Comparison of ENCODE assay signal across 2 cellular contexts in the genomic region with DNA sequence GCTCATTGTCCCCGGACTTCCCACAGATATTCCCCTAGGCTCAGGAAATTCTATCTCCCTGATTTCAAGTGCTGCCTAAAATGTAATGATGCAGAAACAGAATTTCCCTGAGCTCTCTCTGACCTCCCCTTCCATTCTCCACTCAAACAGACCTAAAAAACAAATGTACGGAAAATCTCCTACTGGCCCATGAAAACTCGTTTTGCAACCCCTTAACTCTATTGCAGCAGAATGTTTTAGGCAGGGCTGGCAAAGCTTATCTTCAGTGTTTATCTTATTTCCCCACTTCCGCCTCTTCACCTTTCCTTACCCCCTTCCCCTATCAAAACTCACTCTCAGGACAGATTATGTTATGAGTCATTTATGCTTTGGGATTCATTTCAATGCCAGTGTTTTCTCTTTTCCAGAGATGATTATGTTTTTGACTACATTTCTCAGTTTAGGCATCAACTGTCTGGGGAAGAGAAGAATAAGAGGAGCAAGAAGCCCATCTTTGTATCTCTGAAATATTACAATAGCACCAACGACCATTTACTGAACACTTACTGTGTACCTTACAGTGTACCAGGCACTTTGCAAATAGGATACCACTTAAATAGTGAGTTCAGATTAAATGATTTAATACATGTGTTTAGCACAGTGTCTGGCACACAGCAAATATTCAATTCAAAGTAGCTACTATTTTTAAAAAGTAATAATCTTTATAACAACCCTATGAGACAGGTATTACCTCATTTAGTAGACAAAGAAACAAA.
A peak's percentile ranks its signal among the peaks of the same experiment; 100 is the strongest.
TF ChIP-seq lines count a peak whose summit lies in the region.

No MANE protein-coding gene starts in this region.

TF ChIP-seq in GM23338, 12 proteins besides CTCF, POLR2A, EP300 and RAD21 (continues in another document):
- TF ChIP-seq, protein P1, sequence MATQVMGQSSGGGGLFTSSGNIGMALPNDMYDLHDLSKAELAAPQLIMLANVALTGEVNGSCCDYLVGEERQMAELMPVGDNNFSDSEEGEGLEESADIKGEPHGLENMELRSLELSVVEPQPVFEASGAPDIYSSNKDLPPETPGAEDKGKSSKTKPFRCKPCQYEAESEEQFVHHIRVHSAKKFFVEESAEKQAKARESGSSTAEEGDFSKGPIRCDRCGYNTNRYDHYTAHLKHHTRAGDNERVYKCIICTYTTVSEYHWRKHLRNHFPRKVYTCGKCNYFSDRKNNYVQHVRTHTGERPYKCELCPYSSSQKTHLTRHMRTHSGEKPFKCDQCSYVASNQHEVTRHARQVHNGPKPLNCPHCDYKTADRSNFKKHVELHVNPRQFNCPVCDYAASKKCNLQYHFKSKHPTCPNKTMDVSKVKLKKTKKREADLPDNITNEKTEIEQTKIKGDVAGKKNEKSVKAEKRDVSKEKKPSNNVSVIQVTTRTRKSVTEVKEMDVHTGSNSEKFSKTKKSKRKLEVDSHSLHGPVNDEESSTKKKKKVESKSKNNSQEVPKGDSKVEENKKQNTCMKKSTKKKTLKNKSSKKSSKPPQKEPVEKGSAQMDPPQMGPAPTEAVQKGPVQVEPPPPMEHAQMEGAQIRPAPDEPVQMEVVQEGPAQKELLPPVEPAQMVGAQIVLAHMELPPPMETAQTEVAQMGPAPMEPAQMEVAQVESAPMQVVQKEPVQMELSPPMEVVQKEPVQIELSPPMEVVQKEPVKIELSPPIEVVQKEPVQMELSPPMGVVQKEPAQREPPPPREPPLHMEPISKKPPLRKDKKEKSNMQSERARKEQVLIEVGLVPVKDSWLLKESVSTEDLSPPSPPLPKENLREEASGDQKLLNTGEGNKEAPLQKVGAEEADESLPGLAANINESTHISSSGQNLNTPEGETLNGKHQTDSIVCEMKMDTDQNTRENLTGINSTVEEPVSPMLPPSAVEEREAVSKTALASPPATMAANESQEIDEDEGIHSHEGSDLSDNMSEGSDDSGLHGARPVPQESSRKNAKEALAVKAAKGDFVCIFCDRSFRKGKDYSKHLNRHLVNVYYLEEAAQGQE (IDR thresholded peaks at IDR 0.05; ENCODE audit: unreplicated experiment): no peak
- TF ChIP-seq JUNB (IDR thresholded peaks at IDR 0.05; ENCODE audit: unreplicated experiment) (no peak), ETS1 (IDR thresholded peaks at IDR 0.05) (no peak), STAT1 (IDR thresholded peaks at IDR 0.05; ENCODE audit: unreplicated experiment) (no peak), NANOG (IDR thresholded peaks at IDR 0.05; ENCODE audit: borderline replicate concordance) (no peak), EZH2phosphoT487 (IDR thresholded peaks at IDR 0.05; ENCODE audit: unreplicated experiment) (no peak), CREB1 (CRISPR knock-in tag; IDR thresholded peaks at IDR 0.05; ENCODE audit: low read depth) (no peak)
- TF ChIP-seq, protein P2, sequence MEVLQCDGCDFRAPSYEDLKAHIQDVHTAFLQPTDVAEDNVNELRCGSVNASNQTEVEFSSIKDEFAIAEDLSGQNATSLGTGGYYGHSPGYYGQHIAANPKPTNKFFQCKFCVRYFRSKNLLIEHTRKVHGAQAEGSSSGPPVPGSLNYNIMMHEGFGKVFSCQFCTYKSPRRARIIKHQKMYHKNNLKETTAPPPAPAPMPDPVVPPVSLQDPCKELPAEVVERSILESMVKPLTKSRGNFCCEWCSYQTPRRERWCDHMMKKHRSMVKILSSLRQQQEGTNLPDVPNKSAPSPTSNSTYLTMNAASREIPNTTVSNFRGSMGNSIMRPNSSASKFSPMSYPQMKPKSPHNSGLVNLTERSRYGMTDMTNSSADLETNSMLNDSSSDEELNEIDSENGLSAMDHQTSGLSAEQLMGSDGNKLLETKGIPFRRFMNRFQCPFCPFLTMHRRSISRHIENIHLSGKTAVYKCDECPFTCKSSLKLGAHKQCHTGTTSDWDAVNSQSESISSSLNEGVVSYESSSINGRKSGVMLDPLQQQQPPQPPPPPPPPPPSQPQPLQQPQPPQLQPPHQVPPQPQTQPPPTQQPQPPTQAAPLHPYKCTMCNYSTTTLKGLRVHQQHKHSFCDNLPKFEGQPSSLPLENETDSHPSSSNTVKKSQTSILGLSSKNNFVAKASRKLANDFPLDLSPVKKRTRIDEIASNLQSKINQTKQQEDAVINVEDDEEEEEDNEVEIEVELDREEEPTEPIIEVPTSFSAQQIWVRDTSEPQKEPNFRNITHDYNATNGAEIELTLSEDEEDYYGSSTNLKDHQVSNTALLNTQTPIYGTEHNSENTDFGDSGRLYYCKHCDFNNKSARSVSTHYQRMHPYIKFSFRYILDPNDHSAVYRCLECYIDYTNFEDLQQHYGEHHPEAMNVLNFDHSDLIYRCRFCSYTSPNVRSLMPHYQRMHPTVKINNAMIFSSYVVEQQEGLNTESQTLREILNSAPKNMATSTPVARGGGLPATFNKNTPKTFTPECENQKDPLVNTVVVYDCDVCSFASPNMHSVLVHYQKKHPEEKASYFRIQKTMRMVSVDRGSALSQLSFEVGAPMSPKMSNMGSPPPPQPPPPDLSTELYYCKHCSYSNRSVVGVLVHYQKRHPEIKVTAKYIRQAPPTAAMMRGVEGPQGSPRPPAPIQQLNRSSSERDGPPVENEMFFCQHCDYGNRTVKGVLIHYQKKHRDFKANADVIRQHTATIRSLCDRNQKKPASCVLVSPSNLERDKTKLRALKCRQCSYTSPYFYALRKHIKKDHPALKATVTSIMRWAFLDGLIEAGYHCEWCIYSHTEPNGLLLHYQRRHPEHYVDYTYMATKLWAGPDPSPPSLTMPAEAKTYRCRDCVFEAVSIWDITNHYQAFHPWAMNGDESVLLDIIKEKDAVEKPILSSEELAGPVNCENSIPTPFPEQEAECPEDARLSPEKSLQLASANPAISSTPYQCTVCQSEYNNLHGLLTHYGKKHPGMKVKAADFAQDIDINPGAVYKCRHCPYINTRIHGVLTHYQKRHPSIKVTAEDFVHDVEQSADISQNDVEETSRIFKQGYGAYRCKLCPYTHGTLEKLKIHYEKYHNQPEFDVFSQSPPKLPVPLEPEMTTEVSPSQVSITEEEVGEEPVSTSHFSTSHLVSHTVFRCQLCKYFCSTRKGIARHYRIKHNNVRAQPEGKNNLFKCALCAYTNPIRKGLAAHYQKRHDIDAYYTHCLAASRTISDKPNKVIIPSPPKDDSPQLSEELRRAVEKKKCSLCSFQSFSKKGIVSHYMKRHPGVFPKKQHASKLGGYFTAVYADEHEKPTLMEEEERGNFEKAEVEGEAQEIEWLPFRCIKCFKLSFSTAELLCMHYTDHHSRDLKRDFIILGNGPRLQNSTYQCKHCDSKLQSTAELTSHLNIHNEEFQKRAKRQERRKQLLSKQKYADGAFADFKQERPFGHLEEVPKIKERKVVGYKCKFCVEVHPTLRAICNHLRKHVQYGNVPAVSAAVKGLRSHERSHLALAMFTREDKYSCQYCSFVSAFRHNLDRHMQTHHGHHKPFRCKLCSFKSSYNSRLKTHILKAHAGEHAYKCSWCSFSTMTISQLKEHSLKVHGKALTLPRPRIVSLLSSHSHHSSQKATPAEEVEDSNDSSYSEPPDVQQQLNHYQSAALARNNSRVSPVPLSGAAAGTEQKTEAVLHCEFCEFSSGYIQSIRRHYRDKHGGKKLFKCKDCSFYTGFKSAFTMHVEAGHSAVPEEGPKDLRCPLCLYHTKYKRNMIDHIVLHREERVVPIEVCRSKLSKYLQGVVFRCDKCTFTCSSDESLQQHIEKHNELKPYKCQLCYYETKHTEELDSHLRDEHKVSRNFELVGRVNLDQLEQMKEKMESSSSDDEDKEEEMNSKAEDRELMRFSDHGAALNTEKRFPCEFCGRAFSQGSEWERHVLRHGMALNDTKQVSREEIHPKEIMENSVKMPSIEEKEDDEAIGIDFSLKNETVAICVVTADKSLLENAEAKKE (CRISPR knock-in tag; IDR thresholded peaks at IDR 0.05): no peak

TF ChIP-seq in SK-N-SH, 30 proteins besides CTCF, POLR2A, EP300 and RAD21 (continued from another document):
- TF ChIP-seq, protein P3, sequence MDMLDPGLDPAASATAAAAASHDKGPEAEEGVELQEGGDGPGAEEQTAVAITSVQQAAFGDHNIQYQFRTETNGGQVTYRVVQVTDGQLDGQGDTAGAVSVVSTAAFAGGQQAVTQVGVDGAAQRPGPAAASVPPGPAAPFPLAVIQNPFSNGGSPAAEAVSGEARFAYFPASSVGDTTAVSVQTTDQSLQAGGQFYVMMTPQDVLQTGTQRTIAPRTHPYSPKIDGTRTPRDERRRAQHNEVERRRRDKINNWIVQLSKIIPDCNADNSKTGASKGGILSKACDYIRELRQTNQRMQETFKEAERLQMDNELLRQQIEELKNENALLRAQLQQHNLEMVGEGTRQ (IDR thresholded peaks at IDR 0.05; ENCODE audit: borderline replicate concordance, low read depth, low read length): no peak
- TF ChIP-seq, protein P1 (IDR thresholded peaks at IDR 0.05; ENCODE audit: low read depth, low read length): no peak
- TF ChIP-seq USF1 (IDR thresholded peaks at IDR 0.05; ENCODE audit: borderline replicate concordance, low read depth) (no peak), MEF2A (IDR thresholded peaks at IDR 0.05; ENCODE audit: borderline replicate concordance, low read depth) (no peak), CHD2 (IDR thresholded peaks at IDR 0.05; ENCODE audit: low read length, partially characterized antibody) (no peak), FOSL2 (IDR thresholded peaks at IDR 0.05; ENCODE audit: borderline replicate concordance, low read depth) (peak; percentile 62; the same call in 1 of the 2 replicates), POLR2AphosphoS5 (IDR thresholded peaks at IDR 0.05; ENCODE audit: low read depth, low read length) (no peak), TEAD4 (IDR thresholded peaks at IDR 0.05; ENCODE audit: borderline replicate concordance, insufficient read depth) (no peak), SMC3 (IDR thresholded peaks at IDR 0.05; ENCODE audit: low read depth, low read length) (no peak), GABPA (IDR thresholded peaks at IDR 0.05; ENCODE audit: low read depth) (no peak), MAX (IDR thresholded peaks at IDR 0.05; ENCODE audit: low read depth) (no peak), JUND (IDR thresholded peaks at IDR 0.05) (peak; percentile 44; the same call in 1 of the 2 replicates), TAF1 (IDR thresholded peaks at IDR 0.05; ENCODE audit: borderline replicate concordance, low read depth, low read length) (no peak), RCOR1 (IDR thresholded peaks at IDR 0.05; ENCODE audit: low read length) (no peak), RFX5 (IDR thresholded peaks at IDR 0.05; ENCODE audit: low read length) (no peak), NFIC (IDR thresholded peaks at IDR 0.05; ENCODE audit: borderline replicate concordance) (no peak), MXI1 (IDR thresholded peaks at IDR 0.05; ENCODE audit: low read depth, low read length) (no peak)
- TF ChIP-seq, protein P4, sequence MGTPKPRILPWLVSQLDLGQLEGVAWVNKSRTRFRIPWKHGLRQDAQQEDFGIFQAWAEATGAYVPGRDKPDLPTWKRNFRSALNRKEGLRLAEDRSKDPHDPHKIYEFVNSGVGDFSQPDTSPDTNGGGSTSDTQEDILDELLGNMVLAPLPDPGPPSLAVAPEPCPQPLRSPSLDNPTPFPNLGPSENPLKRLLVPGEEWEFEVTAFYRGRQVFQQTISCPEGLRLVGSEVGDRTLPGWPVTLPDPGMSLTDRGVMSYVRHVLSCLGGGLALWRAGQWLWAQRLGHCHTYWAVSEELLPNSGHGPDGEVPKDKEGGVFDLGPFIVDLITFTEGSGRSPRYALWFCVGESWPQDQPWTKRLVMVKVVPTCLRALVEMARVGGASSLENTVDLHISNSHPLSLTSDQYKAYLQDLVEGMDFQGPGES (IDR thresholded peaks at IDR 0.05; ENCODE audit: low read depth, low read length): no peak
- TF ChIP-seq, protein P5, sequence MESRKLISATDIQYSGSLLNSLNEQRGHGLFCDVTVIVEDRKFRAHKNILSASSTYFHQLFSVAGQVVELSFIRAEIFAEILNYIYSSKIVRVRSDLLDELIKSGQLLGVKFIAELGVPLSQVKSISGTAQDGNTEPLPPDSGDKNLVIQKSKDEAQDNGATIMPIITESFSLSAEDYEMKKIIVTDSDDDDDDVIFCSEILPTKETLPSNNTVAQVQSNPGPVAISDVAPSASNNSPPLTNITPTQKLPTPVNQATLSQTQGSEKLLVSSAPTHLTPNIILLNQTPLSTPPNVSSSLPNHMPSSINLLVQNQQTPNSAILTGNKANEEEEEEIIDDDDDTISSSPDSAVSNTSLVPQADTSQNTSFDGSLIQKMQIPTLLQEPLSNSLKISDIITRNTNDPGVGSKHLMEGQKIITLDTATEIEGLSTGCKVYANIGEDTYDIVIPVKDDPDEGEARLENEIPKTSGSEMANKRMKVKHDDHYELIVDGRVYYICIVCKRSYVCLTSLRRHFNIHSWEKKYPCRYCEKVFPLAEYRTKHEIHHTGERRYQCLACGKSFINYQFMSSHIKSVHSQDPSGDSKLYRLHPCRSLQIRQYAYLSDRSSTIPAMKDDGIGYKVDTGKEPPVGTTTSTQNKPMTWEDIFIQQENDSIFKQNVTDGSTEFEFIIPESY (IDR thresholded peaks at IDR 0.05; ENCODE audit: borderline replicate concordance, low read depth): no peak
- TF ChIP-seq, protein P6, sequence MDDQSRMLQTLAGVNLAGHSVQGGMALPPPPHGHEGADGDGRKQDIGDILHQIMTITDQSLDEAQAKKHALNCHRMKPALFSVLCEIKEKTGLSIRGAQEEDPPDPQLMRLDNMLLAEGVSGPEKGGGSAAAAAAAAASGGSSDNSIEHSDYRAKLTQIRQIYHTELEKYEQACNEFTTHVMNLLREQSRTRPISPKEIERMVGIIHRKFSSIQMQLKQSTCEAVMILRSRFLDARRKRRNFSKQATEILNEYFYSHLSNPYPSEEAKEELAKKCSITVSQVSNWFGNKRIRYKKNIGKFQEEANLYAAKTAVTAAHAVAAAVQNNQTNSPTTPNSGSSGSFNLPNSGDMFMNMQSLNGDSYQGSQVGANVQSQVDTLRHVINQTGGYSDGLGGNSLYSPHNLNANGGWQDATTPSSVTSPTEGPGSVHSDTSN (IDR thresholded peaks at IDR 0.05): peak; percentile 29; the same call in 1 of the 2 replicates
TF ChIP-seq in SK-N-SH: peak in this region for 5.
